In the genomic region with DNA sequence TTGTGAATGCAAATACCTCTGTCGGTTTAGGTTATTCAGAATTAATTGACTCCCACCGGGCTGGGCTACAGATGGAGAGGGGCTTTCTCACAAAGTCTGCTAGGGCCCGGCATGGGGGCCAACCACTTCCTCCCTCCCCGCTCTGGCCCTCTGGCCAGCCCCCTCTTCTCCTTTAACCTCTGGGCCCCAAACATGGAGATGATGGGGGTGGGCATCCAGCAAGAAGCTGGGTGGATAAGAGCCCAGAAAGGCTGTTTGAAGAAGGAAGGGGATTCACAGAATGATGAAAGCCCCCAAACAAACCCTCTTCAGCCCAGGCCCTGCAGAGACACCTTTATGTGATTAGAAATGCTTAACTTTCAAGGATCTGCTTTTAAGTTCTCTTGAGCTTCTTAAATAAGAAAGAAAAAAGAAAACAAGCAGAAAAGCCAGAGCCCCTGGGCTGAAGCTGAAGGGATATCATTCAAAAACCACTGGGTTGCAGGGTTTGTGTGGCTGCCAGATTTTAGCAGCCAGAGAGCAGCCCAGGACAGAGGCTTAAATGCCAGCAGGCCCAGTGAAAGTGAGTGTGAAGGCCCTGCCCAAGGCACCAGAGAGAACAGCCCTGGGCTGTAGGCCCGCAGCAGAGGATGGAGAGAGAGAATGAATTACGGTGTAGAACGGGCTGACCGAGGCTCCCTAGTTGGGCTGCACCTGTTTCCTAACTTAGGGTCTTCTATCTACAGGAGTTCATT, we compare ENCODE assay signal across 20 cellular contexts.
A peak's percentile ranks its signal among the peaks of the same experiment; 100 is the strongest.
DNase-seq lines count a peak whose midpoint lies in the region; ATAC-seq lines count a peak whose summit lies in the region.
"Had no signal": no experiment of that assay in that cellular context is flagged by ENCODE, and none has a peak within 500 bp of the region (broad histone marks: within the 10 kb centered on the region; RNA-seq: fewer than 3 reads in every experiment).

No MANE protein-coding gene starts in this region.

- H3K27ac Mint-ChIP-seq in stimulated activated naive B cell treated with anti-CD40 and anti-IgM and Interleukin-4, amounts not matched to agents 10 μg/mL and 1 μg/mL and 100 μg/mL, for 72 hours = no peak overlapping the region
- H3K27ac Mint-ChIP-seq: activated T-helper 17 cell treated with anti-CD3 and anti-CD28 coated beads, Interleukin-2, amount 50 U/mL, for 72 hours; natural killer cell treated with Interleukin-12 subunit alpha and Interleukin-12 subunit beta and Interleukin-15 and Interleukin-18, amount 100 ng/mL, for 72 hours had no signal

- H3K79me1 ChIP-seq in trophoblast cell (ENCODE audit: low read length) = no peaks in the 10 kb centered on the region

- no peak overlapping the region for H3K4me2 ChIP-seq in trophoblast cell (ENCODE audit: low read length)
- H3K4me2 ChIP-seq: hepatocyte had no signal

- peaks cover 1 to 5% of the 10 kb centered on the region in 2 donors for H3K4me1 Mint-ChIP-seq in stimulated activated naive B cell treated with anti-CD40 and anti-IgM and Interleukin-4, amounts not matched to agents 10 μg/mL and 1 μg/mL and 100 μg/mL, for 72 hours
- H3K4me1 Mint-ChIP-seq: activated T-helper 17 cell treated with anti-CD3 and anti-CD28 coated beads, Interleukin-2, amount 50 U/mL, for 72 hours had no signal

- peaks cover 3 to 13% of the 10 kb centered on the region in 2 donors for H3K36me3 Mint-ChIP-seq in stimulated activated naive B cell treated with anti-CD40 and anti-IgM and Interleukin-4, amounts not matched to agents 10 μg/mL and 1 μg/mL and 100 μg/mL, for 72 hours
- H3K36me3 Mint-ChIP-seq: natural killer cell treated with Interleukin-12 subunit alpha and Interleukin-12 subunit beta and Interleukin-15 and Interleukin-18, amount 100 ng/mL, for 72 hours had no signal

- ATAC-seq in stimulated activated naive B cell treated with anti-CD40 and anti-IgM and Interleukin-4, amounts not matched to agents 10 μg/mL and 1 μg/mL and 100 μg/mL, for 72 hours (replicated peaks) = no peak
- ATAC-seq: activated T-helper 17 cell treated with anti-CD3 and anti-CD28 coated beads, Interleukin-2, amount 50 U/mL, for 72 hours; natural killer cell treated with Interleukin-12 subunit alpha and Interleukin-12 subunit beta and Interleukin-15 and Interleukin-18, amount 100 ng/mL, for 72 hours; Panc1 had no signal

- no peaks in the 10 kb centered on the region for H3K79me2 ChIP-seq in trophoblast cell (ENCODE audit: control insufficient read depth, insufficient read depth, low read length, poor library complexity)
- H3K79me2 ChIP-seq: hepatocyte had no signal

- H4K91ac ChIP-seq in trophoblast cell (ENCODE audit: low read depth, low read length) = peak overlapping the region; percentile 32

- H4K8ac ChIP-seq in trophoblast cell (ENCODE audit: low read depth, low read length) = no peak overlapping the region

- no peak overlapping the region for H2BK120ac ChIP-seq in trophoblast cell (ENCODE audit: insufficient read depth, low read length, poor library complexity)

- no peak overlapping the region for H3K18ac ChIP-seq in trophoblast cell (ENCODE audit: low read length)

- peaks cover 2 to 4% of the 10 kb centered on the region in 2 experiments for H3K4me1 ChIP-seq in trophoblast cell (ENCODE audit: control insufficient read depth in 1 of 2, insufficient read depth in 2 of 2, low read length in 2 of 2)
- H3K4me1 ChIP-seq: adrenal gland, colonic mucosa, left ventricle myocardium inferior had no signal

- no peak overlapping the region for H2BK5ac ChIP-seq in trophoblast cell (ENCODE audit: low read depth, low read length, poor library complexity)

- no peak overlapping the region for H4K12ac ChIP-seq in trophoblast cell (ENCODE audit: low read depth, low read length)

- no peaks in the 10 kb centered on the region for H3K36me3 ChIP-seq in trophoblast cell (ENCODE audit: control insufficient read depth in 1 of 2, insufficient read depth in 2 of 2, low read length in 2 of 2)
- H3K36me3 ChIP-seq: adrenal gland, colonic mucosa, left ventricle myocardium inferior had no signal

- H2AFZ ChIP-seq in trophoblast cell (ENCODE audit: insufficient read depth, low read length, poor library complexity) = no peak overlapping the region
- H2AFZ ChIP-seq: hepatocyte had no signal

- H3K9me3 ChIP-seq in trophoblast cell (ENCODE audit: insufficient read depth, low read depth, low read length) = no peaks in the 10 kb centered on the region
- H3K9me3 ChIP-seq: adrenal gland, colonic mucosa had no signal

- H3K9me3 Mint-ChIP-seq in stimulated activated naive B cell treated with anti-CD40 and anti-IgM and Interleukin-4, amounts not matched to agents 10 μg/mL and 1 μg/mL and 100 μg/mL, for 72 hours = no peaks in the 10 kb centered on the region
- H3K9me3 Mint-ChIP-seq: activated T-helper 17 cell treated with anti-CD3 and anti-CD28 coated beads, Interleukin-2, amount 50 U/mL, for 72 hours; natural killer cell treated with Interleukin-12 subunit alpha and Interleukin-12 subunit beta and Interleukin-15 and Interleukin-18, amount 100 ng/mL, for 72 hours had no signal

- H3K27me3 Mint-ChIP-seq in stimulated activated naive B cell treated with anti-CD40 and anti-IgM and Interleukin-4, amounts not matched to agents 10 μg/mL and 1 μg/mL and 100 μg/mL, for 72 hours = no peaks in the 10 kb centered on the region
- H3K27me3 Mint-ChIP-seq: natural killer cell treated with Interleukin-12 subunit alpha and Interleukin-12 subunit beta and Interleukin-15 and Interleukin-18, amount 100 ng/mL, for 72 hours had no signal

- no peak overlapping the region for H3K9ac ChIP-seq in trophoblast cell (ENCODE audit: low read length)

- no peak overlapping the region for H3K4me3 Mint-ChIP-seq in stimulated activated naive B cell treated with anti-CD40 and anti-IgM and Interleukin-4, amounts not matched to agents 10 μg/mL and 1 μg/mL and 100 μg/mL, for 72 hours
- H3K4me3 Mint-ChIP-seq: activated T-helper 17 cell treated with anti-CD3 and anti-CD28 coated beads, Interleukin-2, amount 50 U/mL, for 72 hours; natural killer cell treated with Interleukin-12 subunit alpha and Interleukin-12 subunit beta and Interleukin-15 and Interleukin-18, amount 100 ng/mL, for 72 hours had no signal

- H3K14ac ChIP-seq in trophoblast cell (ENCODE audit: low read length) = no peak overlapping the region

- no peak overlapping the region for H3K4ac ChIP-seq in trophoblast cell (ENCODE audit: low read depth, low read length)

- no peaks in the 10 kb centered on the region for H3K27me3 ChIP-seq in trophoblast cell (ENCODE audit: insufficient read depth, low read length)
- H3K27me3 ChIP-seq: adrenal gland, colonic mucosa, hepatocyte had no signal

- H3K27ac ChIP-seq in trophoblast cell (ENCODE audit: low read depth, low read length) = no peak overlapping the region
- H3K27ac ChIP-seq: adrenal gland, colonic mucosa, hepatocyte, left ventricle myocardium inferior had no signal

- peak; percentile 59 for DNase-seq in Ammon's horn (ENCODE audit: low spot score)
- peak in 33 of 56 donors; percentile 1 to 72 (median 18) for DNase-seq in amygdala (lab: John Stamatoyannopoulos, UW)
- peak in 30 of 51 donors; percentile 1 to 74 (median 22) for DNase-seq in hypothalamus (lab: John Stamatoyannopoulos, UW)
- no peak for DNase-seq in trophoblast cell
- no peak for DNase-seq in NCI-H1105 treated with DMSO at 0.1 percent for 48 hours (lab: John Stamatoyannopoulos, UW)
- no peak for DNase-seq in stimulated activated naive B cell treated with anti-CD40 and anti-IgM and Interleukin-4, amounts not matched to agents 10 μg/mL and 1 μg/mL and 100 μg/mL, for 72 hours
- DNase-seq in HuH-7 (ENCODE audit: low spot score) = no peak
- DNase-seq in NCI-H774 (lab: John Stamatoyannopoulos, UW) = no peak
- DNase-seq: activated CD8-positive, alpha-beta memory T cell treated with anti-CD3 and anti-CD28 coated beads for 24 hours; adrenal gland; colonic mucosa; COR-L47; erythroblast; left ventricle myocardium inferior; NCI-H748 treated with DMSO at 0.1 percent for 48 hours had no signal

- H3K23ac ChIP-seq in trophoblast cell (ENCODE audit: low read length) = no peak overlapping the region

- WGBS in trophoblast cell (ENCODE audit: extremely low coverage, insufficient coverage, insufficient read length) = no CpG with 5 or more reads among the region's 8 CpGs

- H2AK5ac ChIP-seq in trophoblast cell (ENCODE audit: low read length) = no peak overlapping the region

- H2BK12ac ChIP-seq in trophoblast cell (ENCODE audit: low read length) = peak overlapping the region; percentile 65

- no peak overlapping the region for H3K4me3 ChIP-seq in trophoblast cell (ENCODE audit: low read depth, low read length)
- H3K4me3 ChIP-seq: adrenal gland, colonic mucosa, hepatocyte, left ventricle myocardium inferior, skin epidermis had no signal

Comparison
In these comparisons a context has a peak if more than half of its experiments do, and no peak if none do; other contexts are left out.
1. DNase-seq: peak in Ammon's horn (single experiment), amygdala (33 of 56) and hypothalamus (30 of 51); none in trophoblast cell (0 of 2), NCI-H1105 treated with DMSO at 0.1 percent for 48 hours (single experiment), stimulated activated naive B cell treated with anti-CD40 and anti-IgM and Interleukin-4, amounts not matched to agents 10 μg/mL and 1 μg/mL and 100 μg/mL, for 72 hours (single experiment), HuH-7 (single experiment) and NCI-H774 (single experiment).